25 cellular contexts compared by ENCODE assay signal in the genomic region with DNA sequence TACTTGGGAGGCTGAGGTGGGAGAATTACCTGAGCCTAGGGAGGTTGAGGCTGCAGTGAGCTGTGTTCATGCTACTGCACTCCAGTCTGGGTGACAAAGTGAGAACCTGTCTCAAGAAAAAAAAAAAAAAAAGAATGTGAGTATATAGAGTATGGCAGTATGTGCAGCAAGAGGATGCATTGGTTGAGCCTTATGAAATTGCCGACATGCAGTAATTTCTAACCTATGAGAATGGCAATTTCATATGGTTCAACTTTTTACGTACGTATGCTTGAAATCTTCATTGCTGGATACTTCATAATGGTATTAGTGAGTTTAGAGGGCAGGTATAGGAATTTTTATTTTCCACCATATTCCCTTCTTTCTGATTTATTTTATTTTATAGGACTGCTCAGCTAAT.
"Had no signal": no experiment of that assay in that cellular context is flagged by ENCODE, and none has a peak within 500 bp of the region (broad histone marks: within the 10 kb centered on the region; RNA-seq: fewer than 3 reads in every experiment).

No MANE protein-coding gene starts in this region.

- ATAC-seq: activated CD8-positive, alpha-beta T cell treated with anti-CD3 and anti-CD28 coated beads for 36 hours; T-cell had no signal

- DNase-seq: activated B cell treated with CpG ODN at 0.5 μM for 24 hours; activated CD4-positive, alpha-beta T cell treated with anti-CD3 and anti-CD28 coated beads for 1 hour; activated CD4-positive, alpha-beta T cell treated with anti-CD3 and anti-CD28 coated beads, Interleukin-2, amount 10 ng/mL, durations not matched to agents 7 days and 5 days; activated CD8-positive, alpha-beta memory T cell treated with anti-CD3 and anti-CD28 coated beads, Interleukin-2, amount 50 U/mL, for 4 hours; activated CD8-positive, alpha-beta T cell treated with anti-CD3 and anti-CD28 coated beads for 36 hours; activated effector memory CD4-positive, alpha-beta T cell treated with Interleukin-2 at 50 U/mL for 16 hours; activated naive CD4-positive, alpha-beta T cell; brain microvascular endothelial cell; Karpas-422; MM.1S; NCI-H1105; NCI-H1436; NCI-H1694 treated with DMSO at 0.1 percent for 48 hours; NCI-H2029 treated with DMSO at 0.1 percent for 48 hours; NCI-H345; NCI-H510A; NCI-H526 treated with DMSO at 0.1 percent for 48 hours; NCI-H82; Peyer's patch; SHP77; T-cell; T-helper 2 cell had no signal

- H3K9me3 ChIP-seq: Peyer's patch had no signal

- H3K36me3 ChIP-seq: brain microvascular endothelial cell, cardiac muscle cell, Peyer's patch had no signal

- H3K4me3 ChIP-seq: cardiac muscle cell, Peyer's patch had no signal

- FAIRE-seq: TTC549 had no signal

- H3K27me3 ChIP-seq: brain microvascular endothelial cell, Peyer's patch had no signal

- H3K27ac ChIP-seq: brain microvascular endothelial cell, cardiac muscle cell, Peyer's patch, RWPE1 had no signal
